In the genomic region with DNA sequence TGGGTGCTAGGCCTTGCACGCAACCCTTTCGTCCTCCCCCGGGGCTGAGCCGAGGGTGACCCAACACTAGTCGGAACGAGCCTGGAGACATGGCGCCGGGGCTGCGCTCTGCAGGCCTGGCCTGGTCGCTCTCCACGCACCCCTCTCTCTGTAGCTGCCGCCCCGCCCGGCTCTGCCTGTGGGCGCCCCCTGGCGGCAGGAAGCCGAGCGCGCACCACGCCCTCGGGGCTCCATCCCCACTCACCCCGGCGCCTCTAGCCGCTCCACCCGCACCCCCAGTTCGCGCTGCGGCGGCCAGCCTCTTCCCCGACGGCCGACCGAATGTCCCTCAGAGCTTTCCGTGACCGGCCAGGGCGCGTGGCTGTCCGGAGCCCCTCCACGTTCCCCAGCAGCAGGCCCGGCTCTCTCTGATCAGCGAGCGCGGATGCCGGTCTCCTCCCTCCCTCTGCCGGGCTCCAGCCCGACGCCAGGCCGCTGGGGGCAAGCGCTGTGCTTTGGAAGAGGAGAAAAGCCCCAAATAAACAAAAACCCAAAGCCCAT, we compare ENCODE assay signal across 8 cellular contexts. TPM values are rescaled to one million over a fixed set of nuclear protein-coding genes. Genes with fewer than 3 reads are reported as not detected.
A peak's percentile ranks its signal among the peaks of the same experiment; 100 is the strongest.
DNase-seq lines count a peak whose midpoint lies in the region; ATAC-seq lines count a peak whose summit lies in the region.

No MANE protein-coding gene starts in this region.

- H3K9me3 Mint-ChIP-seq in activated T-cell treated with anti-CD3 and anti-CD28 coated beads, Interleukin-2, amount 50 U/mL, for 4 hours: no peaks in the 10 kb centered on the region
- H3K9me3 Mint-ChIP-seq in natural killer cell treated with Interleukin-12 subunit alpha and Interleukin-12 subunit beta and Interleukin-15 and Interleukin-18, amount 100 ng/mL, for 72 hours: no peaks in the 10 kb centered on the region
- no peaks in the 10 kb centered on the region for H3K9me3 Mint-ChIP-seq in stimulated activated naive CD8-positive, alpha-beta T cell treated with anti-CD3 and anti-CD28 coated beads, Interleukin-15, amount 100 ng/mL, for 72 hours

- H3K27ac ChIP-seq in ACC112 (ENCODE audit: low read depth, low read length): no peak overlapping the region

- peak overlapping the region; percentile 26 for H3K4me3 Mint-ChIP-seq in activated T-cell treated with anti-CD3 and anti-CD28 coated beads, Interleukin-2, amount 50 U/mL, for 4 hours
- no peak overlapping the region for H3K4me3 Mint-ChIP-seq in natural killer cell treated with Interleukin-12 subunit alpha and Interleukin-12 subunit beta and Interleukin-15 and Interleukin-18, amount 100 ng/mL, for 72 hours
- H3K4me3 Mint-ChIP-seq in stimulated activated naive CD8-positive, alpha-beta T cell treated with anti-CD3 and anti-CD28 coated beads, Interleukin-15, amount 100 ng/mL, for 72 hours: peak overlapping the region; percentile 57 to 73

- H3K79me2 ChIP-seq in ACC112 (ENCODE audit: control insufficient read depth, insufficient read depth, low read length, unreplicated experiment): no peaks in the 10 kb centered on the region

- H3K4me1 Mint-ChIP-seq in activated T-cell treated with anti-CD3 and anti-CD28 coated beads, Interleukin-2, amount 50 U/mL, for 4 hours (ENCODE audit: low read depth): peaks cover 20% of the 10 kb centered on the region
- H3K4me1 Mint-ChIP-seq in natural killer cell treated with Interleukin-12 subunit alpha and Interleukin-12 subunit beta and Interleukin-15 and Interleukin-18, amount 100 ng/mL, for 72 hours (ENCODE audit: low read depth in 2 of 2): peaks cover 5 to 9% of the 10 kb centered on the region in 2 donors
- H3K4me1 Mint-ChIP-seq in stimulated activated naive CD8-positive, alpha-beta T cell treated with anti-CD3 and anti-CD28 coated beads, Interleukin-15, amount 100 ng/mL, for 72 hours: peaks cover 71% of the 10 kb centered on the region

- no peaks in the 10 kb centered on the region for H3K36me3 Mint-ChIP-seq in activated T-cell treated with anti-CD3 and anti-CD28 coated beads, Interleukin-2, amount 50 U/mL, for 4 hours (ENCODE audit: insufficient read depth)
- H3K36me3 Mint-ChIP-seq in natural killer cell treated with Interleukin-12 subunit alpha and Interleukin-12 subunit beta and Interleukin-15 and Interleukin-18, amount 100 ng/mL, for 72 hours: no peaks in the 10 kb centered on the region

- no peaks in the 10 kb centered on the region for H3K36me3 ChIP-seq in ACC112 (ENCODE audit: insufficient read depth, low read length)

- no peak overlapping the region for H2AFZ ChIP-seq in ACC112 (ENCODE audit: low read length, unreplicated experiment)

- no peak overlapping the region for H3K27ac Mint-ChIP-seq in natural killer cell treated with Interleukin-12 subunit alpha and Interleukin-12 subunit beta and Interleukin-15 and Interleukin-18, amount 100 ng/mL, for 72 hours
- H3K27ac Mint-ChIP-seq in stimulated activated naive CD8-positive, alpha-beta T cell treated with anti-CD3 and anti-CD28 coated beads, Interleukin-15, amount 100 ng/mL, for 72 hours: no peak overlapping the region

- H3K4me1 ChIP-seq in ACC112 (ENCODE audit: control insufficient read depth, insufficient read depth, low read length, unreplicated experiment): no peaks in the 10 kb centered on the region

- ATAC-seq in GM18858 (IDR thresholded peaks at IDR 0.05; ENCODE audit: unreplicated experiment): peak; percentile 83
- ATAC-seq in HG03064 (IDR thresholded peaks at IDR 0.05; ENCODE audit: low read depth, unreplicated experiment): peak; percentile 91
- ATAC-seq in activated T-cell treated with anti-CD3 and anti-CD28 coated beads, Interleukin-2, amount 50 U/mL, for 4 hours: peak; percentile 89 to 91
- peak; percentile 85 for ATAC-seq in natural killer cell treated with Interleukin-12 subunit alpha and Interleukin-12 subunit beta and Interleukin-15 and Interleukin-18, amount 100 ng/mL, for 72 hours
- peak; percentile 90 for ATAC-seq in stimulated activated naive CD8-positive, alpha-beta T cell treated with anti-CD3 and anti-CD28 coated beads, Interleukin-15, amount 100 ng/mL, for 72 hours

- H3K27me3 Mint-ChIP-seq in activated T-cell treated with anti-CD3 and anti-CD28 coated beads, Interleukin-2, amount 50 U/mL, for 4 hours (ENCODE audit: low read depth): peaks cover 85% of the 10 kb centered on the region
- H3K27me3 Mint-ChIP-seq in natural killer cell treated with Interleukin-12 subunit alpha and Interleukin-12 subunit beta and Interleukin-15 and Interleukin-18, amount 100 ng/mL, for 72 hours: peaks cover 53 to 61% of the 10 kb centered on the region in 2 donors
- peaks cover 100% of the 10 kb centered on the region for H3K27me3 Mint-ChIP-seq in stimulated activated naive CD8-positive, alpha-beta T cell treated with anti-CD3 and anti-CD28 coated beads, Interleukin-15, amount 100 ng/mL, for 72 hours

- H3K4me3 ChIP-seq in ACC112 (ENCODE audit: low read depth, low read length): peak overlapping the region; percentile 1; the same call in 1 of the 2 replicates

- DNase-seq in NOMO-1 treated with DMSO at 0.1 percent for 48 hours (lab: John Stamatoyannopoulos, UW; ENCODE audit: unreplicated experiment) (peak; percentile 11), fibroblast of gingiva (ENCODE audit: low read depth) (peak; percentile 13)
- peak; percentile 64 for DNase-seq in activated T-cell treated with anti-CD3 and anti-CD28 coated beads, Interleukin-2, amount 50 U/mL, for 4 hours
- DNase-seq in natural killer cell treated with Interleukin-12 subunit alpha and Interleukin-12 subunit beta and Interleukin-15 and Interleukin-18, amount 100 ng/mL, for 72 hours (ENCODE audit: low spot score): peak; percentile 60
- peak; percentile 76 to 83 for DNase-seq in stimulated activated naive CD8-positive, alpha-beta T cell treated with anti-CD3 and anti-CD28 coated beads, Interleukin-15, amount 100 ng/mL, for 72 hours

- H3K27me3 ChIP-seq in ACC112 (ENCODE audit: insufficient read depth, low read length): peaks cover 99% of the 10 kb centered on the region

RNA-seq across cellular contexts. Expression of gene KCNK18, which starts 29.1 kb away (rescaled TPM):
- total RNA-seq in activated T-cell treated with anti-CD3 and anti-CD28 coated beads, Interleukin-2, amount 50 U/mL, for 4 hours: not detected
- not detected for total RNA-seq in natural killer cell treated with Interleukin-12 subunit alpha and Interleukin-12 subunit beta and Interleukin-15 and Interleukin-18, amount 100 ng/mL, for 72 hours

RNA-seq across cellular contexts. Expression of gene VAX1, which starts 30.1 kb away (rescaled TPM):
- not detected for total RNA-seq in activated T-cell treated with anti-CD3 and anti-CD28 coated beads, Interleukin-2, amount 50 U/mL, for 4 hours
- total RNA-seq in natural killer cell treated with Interleukin-12 subunit alpha and Interleukin-12 subunit beta and Interleukin-15 and Interleukin-18, amount 100 ng/mL, for 72 hours: not detected

Comparison
In these comparisons a context has a peak if more than half of its experiments do, and no peak if none do; other contexts are left out.
1. DNase-seq: peak in every context shown above with its lines; median percentile 80 in stimulated activated naive CD8-positive, alpha-beta T cell treated with anti-CD3 and anti-CD28 coated beads, Interleukin-15, amount 100 ng/mL, for 72 hours; 64 in activated T-cell treated with anti-CD3 and anti-CD28 coated beads, Interleukin-2, amount 50 U/mL, for 4 hours; 60 in natural killer cell treated with Interleukin-12 subunit alpha and Interleukin-12 subunit beta and Interleukin-15 and Interleukin-18, amount 100 ng/mL, for 72 hours; 13 in fibroblast of gingiva; 11 in NOMO-1 treated with DMSO at 0.1 percent for 48 hours.